8 cellular contexts compared by ENCODE assay signal in genomic region chr9:97632992-97633858, GRCh38. TPM values are rescaled to one million over a fixed set of nuclear protein-coding genes. Genes with fewer than 3 reads are reported as not detected.
DNase-seq lines count a peak whose midpoint lies in the region; ATAC-seq, FAIRE-seq and TF ChIP-seq lines count a peak whose summit lies in the region.

Gene NCBP1, plus strand, starts transcription at chr9:97633821. Its CDS starts 61 bp downstream, at chr9:97633882.
Gene TSTD2, minus strand, starts transcription at chr9:97633368. Its CDS starts 5,806 bp downstream, at chr9:97627562.

- peaks cover 51% of the 10 kb centered on the region for H3K4me1 ChIP-seq in HepG2 (ENCODE audit: insufficient read depth, low read length)

- 0 out of 4 replicates have a peak, but pooled peaks of 1 of the 2 experiments have one; percentile 11 for TF ChIP-seq EP300 in HepG2 (IDR thresholded peaks at IDR 0.05; ENCODE audit: low read depth in 2 of 2, low read length in 2 of 2)
- TF ChIP-seq EP300 in HepG2 (CRISPR knock-in tag; IDR thresholded peaks at IDR 0.05; ENCODE audit: borderline replicate concordance) = no peak

- intact Hi-C loops in dendritic cell treated with granulocyte-macrophage colony-stimulating factor and Interleukin-4, amounts not matched to agents 40 ng/mL and 50 ng/mL, for 4 days (cut with micrococcal nuclease) = loop anchor here (5.0 kb wide), 2 partner anchors 289 to 624 kb away; partner anchors contain the start of genes TBC1D2 and TRMO
- intact Hi-C loops in HepG2 (cut with micrococcal nuclease; ENCODE audit: unreplicated experiment) = loop anchor here (10.0 kb wide), 1 partner anchor 352 kb away; the partner anchor contains the start of gene ANP32B

- peak within 1 kb of the TSS; percentile 54 for H2AFZ ChIP-seq in HepG2 (ENCODE audit: low read length)

- TF ChIP-seq CTCF in HepG2 (CRISPR knock-in tag; IDR thresholded peaks at IDR 0.05) = peak; percentile 21; the same call in 1 of the 2 replicates

- peak within 1 kb of the TSS; percentile 98 for H3K4me3 Mint-ChIP-seq in dendritic cell treated with granulocyte-macrophage colony-stimulating factor and Interleukin-4, amounts not matched to agents 40 ng/mL and 50 ng/mL, for 4 days

- DNase-seq in C1 segment of cervical spinal cord (lab: John Stamatoyannopoulos, UW) = peak; percentile 89 to 100 (median 96)
- peak; percentile 96 for DNase-seq in NCI-H748 treated with DMSO at 0.1 percent for 48 hours (lab: John Stamatoyannopoulos, UW)
- DNase-seq in activated CD4-positive, alpha-beta T cell treated with anti-CD3 and anti-CD28 coated beads, Interleukin-2, amount 50 U/mL, for 24 hours (ENCODE audit: low read depth in 1 of 2, low spot score in 1 of 2) = peak; percentile 90 to 95
- DNase-seq in HepG2 (ENCODE audit: low spot score) = peak; percentile 95
- DNase-seq in stimulated activated CD4-positive, alpha-beta T cell treated with anti-CD3 and anti-CD28 coated beads, Interleukin-4, amount 100 ng/mL, for 1 hour = peak; percentile 95

- CTCF ChIA-PET in HepG2 (lab: Yijun Ruan, JAX; ENCODE audit: low intra/inter-chr PET ratio, low total read pairs) = no interaction called here

- ATAC-seq in GM19372 (IDR thresholded peaks at IDR 0.05; ENCODE audit: low read depth, unreplicated experiment) = peak; percentile 81
- peak; percentile 81 for ATAC-seq in HG03558 (IDR thresholded peaks at IDR 0.05; ENCODE audit: extremely low read depth, unreplicated experiment)
- peak; percentile 96 for ATAC-seq in HepG2

- WGBS in HepG2 (ENCODE audit: low lambda C conversion rate) = 0% methylated on average over 17 of the region's 83 CpGs

- peaks cover 77% of the 10 kb centered on the region for H3K79me2 ChIP-seq in HepG2 (ENCODE audit: insufficient read depth, low read length)

- POLR2A ChIA-PET in HepG2 (lab: Yijun Ruan, JAX) = interaction anchor here (0.7 to 2.5 kb wide), 28 partner anchors 10 to 779 kb away, joined by 3 to 20 read pairs (median 4); partner anchors contain the start of genes ANP32B, NANS, TDRD7 and TMOD1

- no peaks in the 10 kb centered on the region for H3K9me3 ChIP-seq in HepG2 (ENCODE audit: low read length)

- peak within 1 kb of the TSS; percentile 89 to 96 (median 89) for H3K4me3 ChIP-seq in HepG2 (replicated peaks in 1 of 3; ENCODE audit: insufficient read depth in 1 of 3, low read depth in 2 of 3, low read length in 3 of 3)

- peak within 1 kb of the TSS; percentile 93 for H3K4me2 ChIP-seq in HepG2 (ENCODE audit: low read depth, low read length)

- no peaks in the 10 kb centered on the region for H3K36me3 ChIP-seq in HepG2 (replicated peaks in 1 of 2; ENCODE audit: control insufficient read depth in 1 of 2, insufficient read depth in 2 of 2, low read length in 2 of 2)

- H3K9me3 Mint-ChIP-seq in dendritic cell treated with granulocyte-macrophage colony-stimulating factor and Interleukin-4, amounts not matched to agents 40 ng/mL and 50 ng/mL, for 4 days = no peaks in the 10 kb centered on the region

- H4K20me1 ChIP-seq in HepG2 (ENCODE audit: insufficient read depth, low read length) = peaks cover 7% of the 10 kb centered on the region

- in situ Hi-C loops in HepG2 (cut with HindIII; ENCODE audit: extremely low pct_ligation_motif_present, low pct_unique_long_range_greater_than_20kb) = no loop called here

- peaks cover 0 to 8% of the 10 kb centered on the region in 2 experiments; a peak in 1 of 5 replicates for H3K27me3 ChIP-seq in HepG2 (ENCODE audit: control insufficient read depth in 1 of 2, insufficient read depth in 2 of 2, low read length in 2 of 2)

- peak; percentile 82 for FAIRE-seq in HepG2 (lab: Jason Lieb, UNC)

- H3K27me3 Mint-ChIP-seq in dendritic cell treated with granulocyte-macrophage colony-stimulating factor and Interleukin-4, amounts not matched to agents 40 ng/mL and 50 ng/mL, for 4 days = no peaks in the 10 kb centered on the region

- H3K27ac Mint-ChIP-seq in dendritic cell treated with granulocyte-macrophage colony-stimulating factor and Interleukin-4, amounts not matched to agents 40 ng/mL and 50 ng/mL, for 4 days = peak within 1 kb of the TSS; percentile 99

- H3K27ac ChIP-seq in HepG2 (ENCODE audit: extremely low read length, insufficient read depth, low read length) = peak within 1 kb of the TSS; percentile 98

- peak within 1 kb of the TSS; percentile 97 for H3K9ac ChIP-seq in HepG2 (ENCODE audit: insufficient read depth, low read depth, low read length)

- peaks cover 30% of the 10 kb centered on the region for H3K36me3 Mint-ChIP-seq in dendritic cell treated with granulocyte-macrophage colony-stimulating factor and Interleukin-4, amounts not matched to agents 40 ng/mL and 50 ng/mL, for 4 days (ENCODE audit: low read depth)

- 0 out of 2 replicates have a peak, but pooled peaks have one; percentile 8 for TF ChIP-seq RAD21 in HepG2 (CRISPR knock-in tag; IDR thresholded peaks at IDR 0.05)

- TF ChIP-seq POLR2A in HepG2 (IDR thresholded peaks at IDR 0.05; ENCODE audit: insufficient read depth in 1 of 2, low read depth in 2 of 2, low read length in 2 of 2) = peak; percentile 77 to 93

- no TSS peak for BruUV-seq in HepG2 (replicated peaks; lab: Mats Ljungman, UMichigan)

- H3K4me1 Mint-ChIP-seq in dendritic cell treated with granulocyte-macrophage colony-stimulating factor and Interleukin-4, amounts not matched to agents 40 ng/mL and 50 ng/mL, for 4 days (ENCODE audit: low read depth) = peaks cover 52% of the 10 kb centered on the region

TF ChIP-seq in HepG2, 621 proteins besides CTCF, POLR2A, EP300 and RAD21 (continues in another document):
- TF ChIP-seq XRCC5 (optimal IDR thresholded peaks at IDR 0.05; ENCODE audit: low read length) = peak; percentile 60
- TF ChIP-seq ZNF3 (CRISPR knock-in tag; IDR thresholded peaks at IDR 0.05) = peak; percentile 70; the same call in 1 of the 2 replicates
- TF ChIP-seq ZFP82 (CRISPR knock-in tag; IDR thresholded peaks at IDR 0.05; ENCODE audit: borderline replicate concordance) = no peak
- peak; percentile 74; the same call in 1 of the 2 replicates for TF ChIP-seq ZNF337 (CRISPR knock-in tag; IDR thresholded peaks at IDR 0.05; ENCODE audit: borderline replicate concordance, low read depth)
- TF ChIP-seq ZNF121 (CRISPR knock-in tag; IDR thresholded peaks at IDR 0.05) = no peak; the same call in 1 of the 2 replicates
- TF ChIP-seq ELF4 (CRISPR knock-in tag; IDR thresholded peaks at IDR 0.05; ENCODE audit: borderline replicate concordance) = peak; percentile 93; the same call in 1 of the 2 replicates
- peak; percentile 83 for TF ChIP-seq YEATS2 (CRISPR knock-in tag; IDR thresholded peaks at IDR 0.05; ENCODE audit: borderline replicate concordance)

RNA-seq across cellular contexts. Expression of gene NCBP1, which starts in this region (rescaled TPM):
- total RNA-seq in HepG2 (2016; rRNA removed; fragmentation: Illumina TruSeq; extraction: Trizol) = 40.2 and 46.5 TPM in 2 replicates
- 6.3 and 9.7 TPM in 2 replicates for total RNA-seq in HepG2 (2016; cell fraction: cytosol; rRNA removed; fragmentation: Illumina TruSeq; extraction: Trizol; ENCODE audit: low read depth)
- 41.4 and 48.1 TPM in 2 replicates for total RNA-seq in HepG2 (2016; cell fraction: insoluble cytoplasmic fraction; rRNA removed; fragmentation: Illumina TruSeq; extraction: Trizol)
- total RNA-seq in HepG2 (2016; cell fraction: membrane; rRNA removed; fragmentation: Illumina TruSeq; extraction: Trizol) = 11.1 and 11.8 TPM in 2 replicates
- 42.6 and 52.6 TPM in 2 replicates for total RNA-seq in HepG2 (2016; cell fraction: nucleus; rRNA removed; fragmentation: Illumina TruSeq; extraction: Trizol)
- 12.4 and 13.3 TPM in 2 replicates for polyA plus RNA-seq in HepG2 (2011; rRNA removed)
- 5.2 and 6.8 TPM in 2 replicates for polyA plus RNA-seq in HepG2 (2011; cell fraction: cytosol; rRNA removed)
- polyA plus RNA-seq in HepG2 (2011; cell fraction: nucleus; rRNA removed) = 15.4 and 22.1 TPM in 2 replicates
- 15.3 and 22.1 TPM in 2 replicates for polyA plus RNA-seq in HepG2 (2012)
- polyA plus RNA-seq in HepG2 (2016; cell fraction: cytosol; fragmentation: Illumina TruSeq; extraction: Trizol; ENCODE audit: low read depth) = 2.3 and 2.6 TPM in 2 replicates
- 35.0 and 36.2 TPM in 2 replicates for polyA plus RNA-seq in HepG2 (2016; cell fraction: insoluble cytoplasmic fraction; fragmentation: Illumina TruSeq; extraction: Trizol; ENCODE audit: low read depth)
- polyA plus RNA-seq in HepG2 (2016; cell fraction: membrane; fragmentation: Illumina TruSeq; extraction: Trizol; ENCODE audit: low read depth) = 3.4 and 6.0 TPM in 2 replicates
- 46.0 and 62.4 TPM in 2 replicates for polyA plus RNA-seq in HepG2 (2016; cell fraction: nucleus; fragmentation: Illumina TruSeq; extraction: Trizol; ENCODE audit: insufficient read depth, low read depth)
- polyA minus RNA-seq in HepG2 (2011; rRNA and poly(A)+ RNA removed; ENCODE audit: low replicate concordance) = 15.9 and 28.1 TPM in 2 replicates
- 8.4 and 10.3 TPM in 2 replicates for polyA minus RNA-seq in HepG2 (2011; cell fraction: cytosol; rRNA and poly(A)+ RNA removed)
- polyA minus RNA-seq in HepG2 (2011; cell fraction: nucleus; rRNA and poly(A)+ RNA removed) = 51.0 and 59.1 TPM in 2 replicates

RNA-seq across cellular contexts. Expression of gene TSTD2, which starts in this region (rescaled TPM):
- 16.0 and 17.0 TPM in 2 replicates for total RNA-seq in HepG2 (2016; rRNA removed; fragmentation: Illumina TruSeq; extraction: Trizol)
- 2.0 and 2.6 TPM in 2 replicates for total RNA-seq in HepG2 (2016; cell fraction: cytosol; rRNA removed; fragmentation: Illumina TruSeq; extraction: Trizol; ENCODE audit: low read depth)
- 15.0 and 16.1 TPM in 2 replicates for total RNA-seq in HepG2 (2016; cell fraction: insoluble cytoplasmic fraction; rRNA removed; fragmentation: Illumina TruSeq; extraction: Trizol)
- 6.6 and 7.8 TPM in 2 replicates for total RNA-seq in HepG2 (2016; cell fraction: membrane; rRNA removed; fragmentation: Illumina TruSeq; extraction: Trizol)
- 23.1 and 25.4 TPM in 2 replicates for total RNA-seq in HepG2 (2016; cell fraction: nucleus; rRNA removed; fragmentation: Illumina TruSeq; extraction: Trizol)
- polyA plus RNA-seq in HepG2 (2011; rRNA removed) = 23.1 and 26.5 TPM in 2 replicates
- polyA plus RNA-seq in HepG2 (2011; cell fraction: cytosol; rRNA removed) = 11.0 and 13.8 TPM in 2 replicates
- polyA plus RNA-seq in HepG2 (2011; cell fraction: nucleus; rRNA removed) = 39.2 and 49.7 TPM in 2 replicates
- polyA plus RNA-seq in HepG2 (2012) = 16.2 and 19.0 TPM in 2 replicates
- 1.2 TPM in 2 replicates for polyA plus RNA-seq in HepG2 (2016; cell fraction: cytosol; fragmentation: Illumina TruSeq; extraction: Trizol; ENCODE audit: low read depth)
- 13.7 and 13.9 TPM in 2 replicates for polyA plus RNA-seq in HepG2 (2016; cell fraction: insoluble cytoplasmic fraction; fragmentation: Illumina TruSeq; extraction: Trizol; ENCODE audit: low read depth)
- 3.1 and 3.8 TPM in 2 replicates for polyA plus RNA-seq in HepG2 (2016; cell fraction: membrane; fragmentation: Illumina TruSeq; extraction: Trizol; ENCODE audit: low read depth)
- polyA plus RNA-seq in HepG2 (2016; cell fraction: nucleus; fragmentation: Illumina TruSeq; extraction: Trizol; ENCODE audit: insufficient read depth, low read depth) = 36.4 and 38.7 TPM in 2 replicates
- polyA minus RNA-seq in HepG2 (2011; rRNA and poly(A)+ RNA removed; ENCODE audit: low replicate concordance) = 24.8 and 29.2 TPM in 2 replicates
- polyA minus RNA-seq in HepG2 (2011; cell fraction: cytosol; rRNA and poly(A)+ RNA removed) = 16.7 and 21.4 TPM in 2 replicates
- 49.7 and 59.2 TPM in 2 replicates for polyA minus RNA-seq in HepG2 (2011; cell fraction: nucleus; rRNA and poly(A)+ RNA removed)

Comparison
In these comparisons a context has a peak if more than half of its experiments do, and no peak if none do; other contexts are left out.
1. Peak in every context shown above with its lines: DNase-seq, ATAC-seq, H3K4me3 ChIP-seq and H3K27ac ChIP-seq.